ENCODE assay signal across 1 cellular context in the genomic region with DNA sequence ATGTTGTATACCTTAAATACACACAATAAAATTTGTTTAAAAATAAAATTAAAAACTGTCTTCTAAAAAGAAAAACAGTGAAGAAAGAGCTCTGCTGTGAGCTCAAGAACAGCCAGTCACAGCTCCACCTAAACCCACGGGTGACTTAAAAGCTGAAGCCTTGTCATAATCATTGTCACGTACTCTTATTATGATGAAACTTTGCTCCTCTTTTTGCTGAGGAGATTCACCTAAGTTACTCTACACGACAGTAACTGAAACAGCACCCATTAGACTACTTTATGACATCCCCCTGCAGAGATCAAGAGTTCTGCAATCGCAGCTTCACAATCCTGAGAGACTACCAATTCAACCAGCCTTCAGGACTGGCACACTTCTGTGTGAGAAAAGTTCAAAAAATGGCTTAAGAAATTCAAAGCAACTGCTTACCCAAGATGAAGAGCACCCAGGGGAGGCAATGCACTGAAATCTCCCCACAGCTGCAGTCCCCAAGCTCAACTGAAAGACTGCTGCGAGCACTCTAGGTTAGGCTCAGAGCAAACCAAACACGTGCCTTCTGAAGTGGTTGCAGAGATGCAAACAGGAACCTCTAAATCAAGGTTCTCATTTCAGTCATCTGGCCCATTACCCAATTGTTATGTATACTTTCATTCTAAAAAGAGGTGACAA.
TF ChIP-seq lines count a peak whose summit lies in the region.

TSS of gene JAML (minus strand) at position 500 of the 669 bp plus-strand sequence. CDS start 10,145 bp downstream, outside the sequence.

TF ChIP-seq in GM23338, 12 proteins besides CTCF, POLR2A, EP300 and RAD21 (continued from another document):
- TF ChIP-seq, protein P1, sequence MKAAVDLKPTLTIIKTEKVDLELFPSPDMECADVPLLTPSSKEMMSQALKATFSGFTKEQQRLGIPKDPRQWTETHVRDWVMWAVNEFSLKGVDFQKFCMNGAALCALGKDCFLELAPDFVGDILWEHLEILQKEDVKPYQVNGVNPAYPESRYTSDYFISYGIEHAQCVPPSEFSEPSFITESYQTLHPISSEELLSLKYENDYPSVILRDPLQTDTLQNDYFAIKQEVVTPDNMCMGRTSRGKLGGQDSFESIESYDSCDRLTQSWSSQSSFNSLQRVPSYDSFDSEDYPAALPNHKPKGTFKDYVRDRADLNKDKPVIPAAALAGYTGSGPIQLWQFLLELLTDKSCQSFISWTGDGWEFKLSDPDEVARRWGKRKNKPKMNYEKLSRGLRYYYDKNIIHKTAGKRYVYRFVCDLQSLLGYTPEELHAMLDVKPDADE (IDR thresholded peaks at IDR 0.05): no peak
- TF ChIP-seq, protein P2, sequence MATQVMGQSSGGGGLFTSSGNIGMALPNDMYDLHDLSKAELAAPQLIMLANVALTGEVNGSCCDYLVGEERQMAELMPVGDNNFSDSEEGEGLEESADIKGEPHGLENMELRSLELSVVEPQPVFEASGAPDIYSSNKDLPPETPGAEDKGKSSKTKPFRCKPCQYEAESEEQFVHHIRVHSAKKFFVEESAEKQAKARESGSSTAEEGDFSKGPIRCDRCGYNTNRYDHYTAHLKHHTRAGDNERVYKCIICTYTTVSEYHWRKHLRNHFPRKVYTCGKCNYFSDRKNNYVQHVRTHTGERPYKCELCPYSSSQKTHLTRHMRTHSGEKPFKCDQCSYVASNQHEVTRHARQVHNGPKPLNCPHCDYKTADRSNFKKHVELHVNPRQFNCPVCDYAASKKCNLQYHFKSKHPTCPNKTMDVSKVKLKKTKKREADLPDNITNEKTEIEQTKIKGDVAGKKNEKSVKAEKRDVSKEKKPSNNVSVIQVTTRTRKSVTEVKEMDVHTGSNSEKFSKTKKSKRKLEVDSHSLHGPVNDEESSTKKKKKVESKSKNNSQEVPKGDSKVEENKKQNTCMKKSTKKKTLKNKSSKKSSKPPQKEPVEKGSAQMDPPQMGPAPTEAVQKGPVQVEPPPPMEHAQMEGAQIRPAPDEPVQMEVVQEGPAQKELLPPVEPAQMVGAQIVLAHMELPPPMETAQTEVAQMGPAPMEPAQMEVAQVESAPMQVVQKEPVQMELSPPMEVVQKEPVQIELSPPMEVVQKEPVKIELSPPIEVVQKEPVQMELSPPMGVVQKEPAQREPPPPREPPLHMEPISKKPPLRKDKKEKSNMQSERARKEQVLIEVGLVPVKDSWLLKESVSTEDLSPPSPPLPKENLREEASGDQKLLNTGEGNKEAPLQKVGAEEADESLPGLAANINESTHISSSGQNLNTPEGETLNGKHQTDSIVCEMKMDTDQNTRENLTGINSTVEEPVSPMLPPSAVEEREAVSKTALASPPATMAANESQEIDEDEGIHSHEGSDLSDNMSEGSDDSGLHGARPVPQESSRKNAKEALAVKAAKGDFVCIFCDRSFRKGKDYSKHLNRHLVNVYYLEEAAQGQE (IDR thresholded peaks at IDR 0.05; ENCODE audit: unreplicated experiment): no peak
- TF ChIP-seq STAT1 (IDR thresholded peaks at IDR 0.05; ENCODE audit: unreplicated experiment) (no peak), EZH2 (IDR thresholded peaks at IDR 0.05; ENCODE audit: low read depth, unreplicated experiment) (no peak), ZNF331 (CRISPR knock-in tag; IDR thresholded peaks at IDR 0.05; ENCODE audit: low read depth) (no peak), EZH2phosphoT487 (IDR thresholded peaks at IDR 0.05; ENCODE audit: unreplicated experiment) (no peak)
